ENCODE assay signal across 12 cellular contexts in genomic region chr9:16868706-16869105, GRCh38. TPM values are rescaled to one million over a fixed set of nuclear protein-coding genes. Genes with fewer than 3 reads are reported as not detected.
DNase-seq lines count a peak whose midpoint lies in the region; ATAC-seq, FAIRE-seq and TF ChIP-seq lines count a peak whose summit lies in the region.
"Had no signal": no experiment of that assay in that cellular context is flagged by ENCODE, and none has a peak within 500 bp of the region (broad histone marks: within the 10 kb centered on the region; RNA-seq: fewer than 3 reads in every experiment).

No MANE protein-coding gene starts in this region.

- peaks cover 11% of the 10 kb centered on the region; the same call in 1 of the 2 replicates for H3K4me1 ChIP-seq in H9 (ENCODE audit: insufficient read depth, low read length)
- peaks cover 46% of the 10 kb centered on the region for H3K4me1 ChIP-seq in astrocyte (ENCODE audit: insufficient read depth, low read length)
- H3K4me1 ChIP-seq in iPS-20b (ENCODE audit: insufficient read depth, low read length) = peaks cover 40% of the 10 kb centered on the region
- H3K4me1 ChIP-seq in gastrocnemius medialis = peaks cover 6 to 21% of the 10 kb centered on the region in 2 donors

- TF ChIP-seq CTCF in H9 (conservative IDR thresholded peaks at IDR 0.05) (no peak), astrocyte (IDR thresholded peaks at IDR 0.05; ENCODE audit: insufficient read depth, low read depth, low read length) (no peak), gastrocnemius medialis (IDR thresholded peaks at IDR 0.05 in 4 of 5, conservative IDR thresholded peaks at IDR 0.05 in 1 of 5) (no peak), GM10266 (IDR thresholded peaks at IDR 0.05; ENCODE audit: control insufficient read depth, insufficient read depth, low read depth, missing control alignments) (no peak)

- no peak overlapping the region for H2AK5ac ChIP-seq in H9 (ENCODE audit: insufficient read length, low read length)

- ATAC-seq in gastrocnemius medialis = no peak
- ATAC-seq in GM18870 (IDR thresholded peaks at IDR 0.05; ENCODE audit: unreplicated experiment) = no peak

- H3K36me3 Mint-ChIP-seq in H9 (ENCODE audit: insufficient read depth in 1 of 3, low read depth in 3 of 3) = peaks cover 0 to 3% (median 0%) of the 10 kb centered on the region in 3 experiments; a peak in 3 of 7 replicates
- no peaks in the 10 kb centered on the region for H3K36me3 Mint-ChIP-seq in astrocyte (ENCODE audit: low read depth, unreplicated experiment)

- H3K79me1 ChIP-seq in H9 (ENCODE audit: insufficient read depth, low read depth, low read length, poor library complexity, severe bottlenecking) = peaks cover 3% of the 10 kb centered on the region

- H4K8ac ChIP-seq in H9 (replicated peaks; ENCODE audit: insufficient read length, low read depth, low read length) = no peak overlapping the region

- TF ChIP-seq POLR2A in gastrocnemius medialis (IDR thresholded peaks at IDR 0.05) = no peak

- H3K79me2 ChIP-seq in H9 (ENCODE audit: insufficient read depth, low read length) (0 out of 2 replicates have a peak, but pooled peaks cover 2% of the 10 kb centered on the region), astrocyte (ENCODE audit: insufficient read depth, low read length) (peaks cover 49% of the 10 kb centered on the region)

- H2BK5ac ChIP-seq in H9 (ENCODE audit: insufficient read length, low read length) = no peak overlapping the region

- in situ Hi-C loops in gastrocnemius medialis (cut with MboI; ENCODE audit: low sequenced_read_pairs in 4 of 4) = loop anchor here in 1 of 4 donors (5.0 to 10.0 kb wide), 2 partner anchors 146 to 244 kb away; no protein-coding TSS in a partner anchor

- no CpG with 5 or more reads among the region's 5 CpGs for WGBS in H9 (ENCODE audit: extremely low coverage, insufficient read length, low lambda C conversion rate)

- no peak overlapping the region for H3K56ac ChIP-seq in H9 (ENCODE audit: insufficient read length, low read depth, low read length)

- peaks cover 22% of the 10 kb centered on the region for H3K23me2 ChIP-seq in H9 (ENCODE audit: insufficient read length, low read depth, low read length, poor library complexity, severe bottlenecking)

- H4K5ac ChIP-seq in H9 (ENCODE audit: insufficient read length, low read depth, low read length) = no peak overlapping the region

- H4K91ac ChIP-seq in H9 (ENCODE audit: insufficient read length, low read depth, low read length) = no peak overlapping the region

- H3K9me3 ChIP-seq in H9 (ENCODE audit: control insufficient read depth, low read depth, low read length) (no peaks in the 10 kb centered on the region), astrocyte (ENCODE audit: insufficient read depth, low read depth, low read length) (no peaks in the 10 kb centered on the region), iPS-20b (ENCODE audit: insufficient read depth, low read depth, low read length) (no peaks in the 10 kb centered on the region), gastrocnemius medialis (no peaks in the 10 kb centered on the region)

- H3K4me3 ChIP-seq in astrocyte (ENCODE audit: insufficient read depth, low read depth, low read length) (peak overlapping the region; percentile 75), iPS-20b (ENCODE audit: low read length) (peak overlapping the region; percentile 75), gastrocnemius medialis (peak overlapping the region in 3 of 4 donors; percentile 74 to 85 (median 78))

- H3K27me3 ChIP-seq in H9 (ENCODE audit: insufficient read depth, low read length) (no peaks in the 10 kb centered on the region; the same call in 1 of the 2 replicates), astrocyte (ENCODE audit: insufficient read depth, low read length) (no peaks in the 10 kb centered on the region), iPS-20b (ENCODE audit: insufficient read depth, low read length) (peaks cover 22% of the 10 kb centered on the region), gastrocnemius medialis (peaks cover 0 to 4% (median 0%) of the 10 kb centered on the region in 3 donors)

- H4K20me1 ChIP-seq in H9 (ENCODE audit: control insufficient read depth, insufficient read depth, insufficient read length) (no peaks in the 10 kb centered on the region), astrocyte (ENCODE audit: insufficient read depth, low read length) (no peaks in the 10 kb centered on the region)

- no peak overlapping the region for H3K23ac ChIP-seq in H9 (ENCODE audit: insufficient read length, low read depth, low read length)

- H3K36me3 ChIP-seq in astrocyte (ENCODE audit: insufficient read depth, low read length) (no peaks in the 10 kb centered on the region), iPS-20b (ENCODE audit: insufficient read depth, low read depth, low read length) (no peaks in the 10 kb centered on the region), gastrocnemius medialis (no peaks in the 10 kb centered on the region)

- H3K4me2 ChIP-seq in H9 (ENCODE audit: insufficient read depth, insufficient read length, low read length) (peak overlapping the region; percentile 85), astrocyte (ENCODE audit: low read length) (peak overlapping the region; percentile 87)

- H3K27me3 Mint-ChIP-seq in H9 (ENCODE audit: low read depth) (peaks cover 1% of the 10 kb centered on the region), astrocyte (ENCODE audit: low read depth, unreplicated experiment) (no peaks in the 10 kb centered on the region)

- H2BK12ac ChIP-seq in H9 (ENCODE audit: insufficient read length, low read depth, low read length) = no peak overlapping the region

- H3K27ac ChIP-seq in H9 (ENCODE audit: insufficient read length, low read depth, low read length) (no peak overlapping the region), astrocyte (ENCODE audit: low read depth, low read length) (peak overlapping the region; percentile 1), iPS-20b (ENCODE audit: low read length) (no peak overlapping the region), gastrocnemius medialis (peak overlapping the region; percentile 80 to 90 (median 84))

- H2BK15ac ChIP-seq in H9 (ENCODE audit: low read depth, low read length) = no peak overlapping the region

- no peak overlapping the region for H3K14ac ChIP-seq in H9 (ENCODE audit: insufficient read depth, low read length)

- peak; percentile 66 for FAIRE-seq in astrocyte (lab: Jason Lieb, UNC)

- H3K27ac Mint-ChIP-seq in H9 (no peak overlapping the region), astrocyte (ENCODE audit: unreplicated experiment) (no peak overlapping the region)

- H3K9ac ChIP-seq in H9 (ENCODE audit: extremely low read depth, insufficient read length, low read length) (no peak overlapping the region), astrocyte (ENCODE audit: low read length) (peak overlapping the region; percentile 85), iPS-20b (ENCODE audit: low read depth, low read length) (no peak overlapping the region; the same call in 1 of the 2 replicates)

- H3K18ac ChIP-seq in H9 (ENCODE audit: insufficient read length, low read depth, low read length) = no peak overlapping the region

- H3K4me1 Mint-ChIP-seq in H9 (peaks cover 59 to 60% of the 10 kb centered on the region in 2 experiments), astrocyte (ENCODE audit: low read depth, unreplicated experiment) (peaks cover 42% of the 10 kb centered on the region)

- H2BK20ac ChIP-seq in H9 (ENCODE audit: low read depth, low read length, poor library complexity, severe bottlenecking) = no peak overlapping the region

- intact Hi-C loops in gastrocnemius medialis (cut with DNase I; ENCODE audit: low total_unique reads) = loop anchor here (5.0 to 10.0 kb wide), 4 partner anchors 149 to 674 kb away; partner anchors contain the start of gene CNTLN

- H3K9me3 Mint-ChIP-seq in H9 (no peaks in the 10 kb centered on the region), astrocyte (ENCODE audit: unreplicated experiment) (no peaks in the 10 kb centered on the region)

- H2BK120ac ChIP-seq in H9 (ENCODE audit: low read depth, low read length, poor library complexity, severe bottlenecking) = no peak overlapping the region

- no peak overlapping the region for H3T11ph ChIP-seq in H9 (ENCODE audit: low read length)

- H3K4ac ChIP-seq in H9 (ENCODE audit: low read depth, low read length) = no peak overlapping the region

- DNase-seq in H9 (no peak), astrocyte (ENCODE audit: low read depth) (no peak), gastrocnemius medialis (no peak), dermis blood vessel endothelial cell (no peak), CD1c-positive myeloid dendritic cell (ENCODE audit: extremely low spot score) (no peak), GM10266 (ENCODE audit: extremely low spot score) (no peak)
- DNase-seq: NCI-H1694; stimulated activated CD4-positive, alpha-beta T cell treated with anti-CD3 and anti-CD28 coated beads, Interleukin-1b, Interleukin-23, amount 100 ng/mL, for 48 hours; stimulated activated naive CD4-positive, alpha-beta T cell treated with Interleukin-2 at 50 U/mL for 16 hours had no signal

- H3K4me3 Mint-ChIP-seq in H9 (peak overlapping the region; percentile 89 to 96), astrocyte (ENCODE audit: unreplicated experiment) (peak overlapping the region; percentile 94)

- no peak overlapping the region for H2AFZ ChIP-seq in H9 (ENCODE audit: low read length)
- H2AFZ ChIP-seq in astrocyte (ENCODE audit: low read depth, low read length) = no peak overlapping the region

RNA-seq across cellular contexts. Expression of gene BNC2, which starts 1.8 kb away (rescaled TPM):
- total RNA-seq in H9 (2021) (40.8 and 43.6 TPM in 2 replicates), astrocyte (38.0 and 47.4 TPM in 2 replicates), gastrocnemius medialis (100 to 1,000 TPM in 1 of 4 donors, 10 to 100 TPM in 3; 40.9 to 122 (median 68.7) TPM), dermis blood vessel endothelial cell (8.6 and 12.1 TPM in 2 replicates)
- total RNA-seq: OCI-LY7 had no signal

Comparison
In these comparisons a context has a peak if more than half of its experiments do, and no peak if none do; other contexts are left out.
1. H3K27ac ChIP-seq: peak in astrocyte (single experiment) and gastrocnemius medialis (4 of 4); none in H9 (single experiment) and iPS-20b (single experiment).
2. Peak in every context shown above with its lines, with median percentiles within 50 percentile points of each other: H3K4me3 ChIP-seq.